Comparison of ENCODE assay signal across 23 cellular contexts in genomic region chr2:172788871-172789270, GRCh38.
"Had no signal": no experiment of that assay in that cellular context is flagged by ENCODE, and none has a peak within 500 bp of the region (broad histone marks: within the 10 kb centered on the region; RNA-seq: fewer than 3 reads in every experiment).

No MANE protein-coding gene starts in this region.

- H3K9me3 Mint-ChIP-seq: naive thymus-derived CD8-positive, alpha-beta T cell; natural killer cell treated with Interleukin-12 subunit alpha and Interleukin-12 subunit beta and Interleukin-15 and Interleukin-18, amount 100 ng/mL, for 72 hours; neural crest cell; stimulated activated effector memory CD8-positive, alpha-beta T cell treated with anti-CD3 and anti-CD28 coated beads, Interleukin-12 subunit alpha, Interleukin-12 subunit beta, amount 100 ng/mL, for 72 hours; stimulated activated naive B cell treated with anti-CD40 and anti-IgM and Interleukin-4, amounts not matched to agents 10 μg/mL and 1 μg/mL and 100 μg/mL, for 72 hours; stimulated activated naive CD8-positive, alpha-beta T cell treated with anti-CD3 and anti-CD28 coated beads, Interleukin-15, Interleukin-2, amounts not matched to agents 100 ng/mL and 50 ng/mL, for 24 hours had no signal

- H3K36me3 Mint-ChIP-seq: natural killer cell treated with Interleukin-12 subunit alpha and Interleukin-12 subunit beta and Interleukin-15 and Interleukin-18, amount 100 ng/mL, for 72 hours; stimulated activated effector memory CD8-positive, alpha-beta T cell treated with anti-CD3 and anti-CD28 coated beads, Interleukin-12 subunit alpha, Interleukin-12 subunit beta, amount 100 ng/mL, for 72 hours; stimulated activated naive B cell treated with anti-CD40 and anti-IgM and Interleukin-4, amounts not matched to agents 10 μg/mL and 1 μg/mL and 100 μg/mL, for 72 hours had no signal

- DNase-seq: naive thymus-derived CD8-positive, alpha-beta T cell; nephron progenitor cell; nucleus accumbens; pancreas; psoas muscle; right cardiac atrium; right lobe of liver; sigmoid colon; small intestine; stimulated activated CD4-positive, alpha-beta T cell treated with anti-CD3 and anti-CD28 coated beads, Interleukin-15, amount 100 ng/mL, for 24 hours; stimulated activated CD4-positive, alpha-beta T cell treated with anti-CD3 and anti-CD28 coated beads, Interleukin-2, amount 100 ng/mL, for 24 hours; stimulated activated CD4-positive, alpha-beta T cell treated with anti-CD3 and anti-CD28 coated beads, Interleukin-2, amount 100 ng/mL, for 48 hours; stimulated activated CD4-positive, alpha-beta T cell treated with anti-CD3 and anti-CD28 coated beads, Interleukin-4, amount 100 ng/mL, for 24 hours; stimulated activated naive B cell treated with anti-CD40 and anti-IgM and Interleukin-4, amounts not matched to agents 10 μg/mL and 1 μg/mL and 100 μg/mL, for 72 hours; stimulated activated naive CD4-positive, alpha-beta T cell treated with Interleukin-2 at 50 U/mL for 16 hours; stomach; thyroid gland; trophoblast cell; upper lobe of left lung had no signal

- H3K27ac Mint-ChIP-seq: naive thymus-derived CD8-positive, alpha-beta T cell; natural killer cell treated with Interleukin-12 subunit alpha and Interleukin-12 subunit beta and Interleukin-15 and Interleukin-18, amount 100 ng/mL, for 72 hours; nephron progenitor cell; stimulated activated effector memory CD8-positive, alpha-beta T cell treated with anti-CD3 and anti-CD28 coated beads, Interleukin-12 subunit alpha, Interleukin-12 subunit beta, amount 100 ng/mL, for 72 hours; stimulated activated naive B cell treated with anti-CD40 and anti-IgM and Interleukin-4, amounts not matched to agents 10 μg/mL and 1 μg/mL and 100 μg/mL, for 72 hours; stimulated activated naive CD8-positive, alpha-beta T cell treated with anti-CD3 and anti-CD28 coated beads, Interleukin-15, Interleukin-2, amounts not matched to agents 100 ng/mL and 50 ng/mL, for 24 hours had no signal

- H3K4me1 Mint-ChIP-seq: naive thymus-derived CD8-positive, alpha-beta T cell; stimulated activated effector memory CD8-positive, alpha-beta T cell treated with anti-CD3 and anti-CD28 coated beads, Interleukin-12 subunit alpha, Interleukin-12 subunit beta, amount 100 ng/mL, for 72 hours had no signal

- ATAC-seq: naive thymus-derived CD8-positive, alpha-beta T cell; natural killer cell treated with Interleukin-12 subunit alpha and Interleukin-12 subunit beta and Interleukin-15 and Interleukin-18, amount 100 ng/mL, for 72 hours; pancreas; psoas muscle; right cardiac atrium; right lobe of liver; stimulated activated effector memory CD8-positive, alpha-beta T cell treated with anti-CD3 and anti-CD28 coated beads, Interleukin-12 subunit alpha, Interleukin-12 subunit beta, amount 100 ng/mL, for 72 hours; stimulated activated naive B cell treated with anti-CD40 and anti-IgM and Interleukin-4, amounts not matched to agents 10 μg/mL and 1 μg/mL and 100 μg/mL, for 72 hours had no signal

- H3K4me3 Mint-ChIP-seq: naive thymus-derived CD8-positive, alpha-beta T cell; natural killer cell treated with Interleukin-12 subunit alpha and Interleukin-12 subunit beta and Interleukin-15 and Interleukin-18, amount 100 ng/mL, for 72 hours; nephron progenitor cell; neural crest cell; stimulated activated effector memory CD8-positive, alpha-beta T cell treated with anti-CD3 and anti-CD28 coated beads, Interleukin-12 subunit alpha, Interleukin-12 subunit beta, amount 100 ng/mL, for 72 hours; stimulated activated naive B cell treated with anti-CD40 and anti-IgM and Interleukin-4, amounts not matched to agents 10 μg/mL and 1 μg/mL and 100 μg/mL, for 72 hours; stimulated activated naive CD8-positive, alpha-beta T cell treated with anti-CD3 and anti-CD28 coated beads, Interleukin-15, Interleukin-2, amounts not matched to agents 100 ng/mL and 50 ng/mL, for 24 hours had no signal
